19 cellular contexts compared by ENCODE assay signal in genomic region chr17:48619821-48620496, GRCh38. TPM values are rescaled to one million over a fixed set of nuclear protein-coding genes. Genes with fewer than 3 reads are reported as not detected.
DNase-seq lines count a peak whose midpoint lies in the region; ATAC-seq and TF ChIP-seq lines count a peak whose summit lies in the region.
"Had no signal": no experiment of that assay in that cellular context is flagged by ENCODE, and none has a peak within 500 bp of the region (broad histone marks: within the 10 kb centered on the region; RNA-seq: fewer than 3 reads in every experiment).

No MANE protein-coding gene starts in this region.

- H3K9me2 ChIP-seq in Loucy (replicated peaks; ENCODE audit: low read depth, low read length): no peaks in the 10 kb centered on the region

- intact Hi-C loops in Calu3 (cut with micrococcal nuclease; ENCODE audit: unreplicated experiment): loop anchor here (2.0 to 5.0 kb wide), 4 partner anchors 19 to 595 kb away; no protein-coding TSS in a partner anchor
- intact Hi-C loops in activated CD4-positive, alpha-beta T cell treated with anti-CD3 and anti-CD28 coated beads for 36 hours (cut with DNase I, micrococcal nuclease): loop anchor here (2.0 to 10.0 kb wide), 5 partner anchors 132 to 593 kb away; no protein-coding TSS in a partner anchor

- peak overlapping the region; percentile 98 for H3K4me2 ChIP-seq in Loucy (ENCODE audit: low read depth, low read length, poor library complexity, severe bottlenecking)

- H3K27ac Mint-ChIP-seq in Calu3 (ENCODE audit: unreplicated experiment): peak overlapping the region; percentile 90
- H3K27ac Mint-ChIP-seq in glutamatergic neuron (ENCODE audit: unreplicated experiment): no peak overlapping the region
- H3K27ac Mint-ChIP-seq in nephron: peak overlapping the region; percentile 37 to 98 (median 73)
- no peak overlapping the region for H3K27ac Mint-ChIP-seq in activated CD4-positive, alpha-beta T cell treated with anti-CD3 and anti-CD28 coated beads for 36 hours
- H3K27ac Mint-ChIP-seq: activated CD4-positive, alpha-beta T cell treated with anti-CD3 and anti-CD28 coated beads, Interleukin-2, amount 10 ng/mL, durations not matched to agents 7 days and 5 days had no signal

- BruUV-seq in Calu3 (replicated peaks; lab: Mats Ljungman, UMichigan): no TSS peak

- H2AFZ ChIP-seq in Loucy (ENCODE audit: low read length): no peak overlapping the region

- TF ChIP-seq CTCF in Calu3 (IDR thresholded peaks at IDR 0.05; ENCODE audit: unreplicated experiment) (no peak), Loucy (conservative IDR thresholded peaks at IDR 0.05; ENCODE audit: low read length) (no peak), glutamatergic neuron (IDR thresholded peaks at IDR 0.05; ENCODE audit: partially characterized antibody, unreplicated experiment) (no peak), nephron (IDR thresholded peaks at IDR 0.05; ENCODE audit: unreplicated experiment in 3 of 3) (no peak), WERI-Rb-1 (IDR thresholded peaks at IDR 0.05; ENCODE audit: low read depth, low read length) (no peak)

- H3K27me3 Mint-ChIP-seq in Calu3 (ENCODE audit: unreplicated experiment): peaks cover 89% of the 10 kb centered on the region
- peaks cover 55% of the 10 kb centered on the region for H3K27me3 Mint-ChIP-seq in glutamatergic neuron (ENCODE audit: unreplicated experiment)
- H3K27me3 Mint-ChIP-seq in nephron (ENCODE audit: low read depth): peaks cover 100% of the 10 kb centered on the region
- peaks cover 82% of the 10 kb centered on the region for H3K27me3 Mint-ChIP-seq in activated CD4-positive, alpha-beta T cell treated with anti-CD3 and anti-CD28 coated beads for 36 hours

- H3K36me3 Mint-ChIP-seq in Calu3 (ENCODE audit: insufficient read depth, unreplicated experiment) (peaks cover 98% of the 10 kb centered on the region), glutamatergic neuron (ENCODE audit: unreplicated experiment) (no peaks in the 10 kb centered on the region), nephron (ENCODE audit: low read depth) (no peaks in the 10 kb centered on the region)
- H3K36me3 Mint-ChIP-seq in activated CD4-positive, alpha-beta T cell treated with anti-CD3 and anti-CD28 coated beads for 36 hours (ENCODE audit: low read depth): no peaks in the 10 kb centered on the region

- DNase-seq in Calu3 (no peak), glutamatergic neuron (no peak), WERI-Rb-1 (no peak), NCI-H446 treated with DMSO at 0.1 percent for 48 hours (lab: John Stamatoyannopoulos, UW) (no peak)
- no peak for DNase-seq in activated CD4-positive, alpha-beta T cell treated with anti-CD3 and anti-CD28 coated beads for 36 hours
- DNase-seq: activated CD4-positive, alpha-beta T cell treated with anti-CD3 and anti-CD28 coated beads, Interleukin-2, amount 10 ng/mL, durations not matched to agents 7 days and 5 days; effector CD4-positive, alpha-beta T cell; head of caudate nucleus; IMR-90; midbrain; NCI-H2081 treated with DMSO at 0.1 percent for 48 hours; OCI-M1; ovary; thyroid gland had no signal

- H3K9me3 ChIP-seq in Loucy (ENCODE audit: insufficient read depth, low read depth, low read length): no peaks in the 10 kb centered on the region
- peaks cover 3% of the 10 kb centered on the region for H3K9me3 ChIP-seq in WERI-Rb-1 (ENCODE audit: severe bottlenecking)
- H3K9me3 ChIP-seq: ovary, thyroid gland had no signal

- H3K36me3 ChIP-seq in Loucy (ENCODE audit: insufficient read depth, low read length) (peaks cover 8% of the 10 kb centered on the region; the same call in 1 of the 2 replicates), WERI-Rb-1 (no peaks in the 10 kb centered on the region)
- H3K36me3 ChIP-seq: ovary, thyroid gland had no signal

- peak overlapping the region; percentile 88 for H3K4me3 Mint-ChIP-seq in Calu3 (ENCODE audit: low read depth, unreplicated experiment)
- peak overlapping the region; percentile 68 for H3K4me3 Mint-ChIP-seq in glutamatergic neuron (ENCODE audit: unreplicated experiment)
- peak overlapping the region; percentile 80 to 98 (median 85) for H3K4me3 Mint-ChIP-seq in nephron
- no peak overlapping the region for H3K4me3 Mint-ChIP-seq in activated CD4-positive, alpha-beta T cell treated with anti-CD3 and anti-CD28 coated beads for 36 hours
- H3K4me3 Mint-ChIP-seq: activated CD4-positive, alpha-beta T cell treated with anti-CD3 and anti-CD28 coated beads, Interleukin-2, amount 10 ng/mL, durations not matched to agents 7 days and 5 days; B cell had no signal

- H3K79me2 ChIP-seq in Loucy (ENCODE audit: insufficient read depth, low read length): peaks cover 97% of the 10 kb centered on the region

- peaks cover 17% of the 10 kb centered on the region for H4K20me1 ChIP-seq in Loucy (ENCODE audit: insufficient read depth, low read length, poor library complexity, severe bottlenecking)

- CTCF ChIA-PET in Calu3 (lab: Charles Lee): interaction anchor here (1.1 kb wide), 1 partner anchor 404 kb away, joined by 3 read pairs; no protein-coding TSS in a partner anchor
- CTCF ChIA-PET in activated CD4-positive, alpha-beta T cell treated with anti-CD3 and anti-CD28 coated beads for 36 hours (lab: Charles Lee): interaction anchor here (0.5 to 2.6 kb wide), 4 partner anchors 12 to 467 kb away, joined by 3 to 9 read pairs (median 3); no protein-coding TSS in a partner anchor

- H3K27me3 ChIP-seq in Loucy (ENCODE audit: insufficient read depth, low read length, poor library complexity, severe bottlenecking): peaks cover 27% of the 10 kb centered on the region
- peaks cover 100% of the 10 kb centered on the region for H3K27me3 ChIP-seq in WERI-Rb-1 (ENCODE audit: insufficient read depth, low read depth, severe bottlenecking)

- peak overlapping the region; percentile 100 for H3K9ac ChIP-seq in Loucy (ENCODE audit: low read depth, low read length, poor library complexity, severe bottlenecking)

- H3K9me3 Mint-ChIP-seq in Calu3 (ENCODE audit: low read depth, unreplicated experiment) (no peaks in the 10 kb centered on the region), glutamatergic neuron (ENCODE audit: unreplicated experiment) (peaks cover 16% of the 10 kb centered on the region), nephron (no peaks in the 10 kb centered on the region)
- no peaks in the 10 kb centered on the region for H3K9me3 Mint-ChIP-seq in activated CD4-positive, alpha-beta T cell treated with anti-CD3 and anti-CD28 coated beads for 36 hours (ENCODE audit: low read depth)
- H3K9me3 Mint-ChIP-seq: activated CD4-positive, alpha-beta T cell treated with anti-CD3 and anti-CD28 coated beads, Interleukin-2, amount 10 ng/mL, durations not matched to agents 7 days and 5 days had no signal

- POLR2A ChIA-PET in activated CD4-positive, alpha-beta T cell treated with anti-CD3 and anti-CD28 coated beads for 36 hours (lab: Charles Lee): no interaction called here

- H3F3A ChIP-seq in Loucy (ENCODE audit: low read depth): peaks cover 8% of the 10 kb centered on the region; the same call in 1 of the 2 replicates

- no peak for ATAC-seq in activated CD4-positive, alpha-beta T cell treated with anti-CD3 and anti-CD28 coated beads for 36 hours
- no peak for ATAC-seq in GM21381 (IDR thresholded peaks at IDR 0.05; ENCODE audit: unreplicated experiment)

- H3K27ac ChIP-seq in WERI-Rb-1: no peak overlapping the region
- H3K27ac ChIP-seq: ovary, thyroid gland had no signal

- H3K4me3 ChIP-seq in Loucy (ENCODE audit: low read length, poor library complexity, severe bottlenecking): peak overlapping the region; percentile 89
- H3K4me3 ChIP-seq in WERI-Rb-1 (ENCODE audit: low read depth, low read length): no peak overlapping the region
- H3K4me3 ChIP-seq: ovary, thyroid gland had no signal

- peaks cover 59% of the 10 kb centered on the region for H3K4me1 ChIP-seq in Loucy (ENCODE audit: insufficient read depth, low read length, poor library complexity, severe bottlenecking)

- peaks cover 78% of the 10 kb centered on the region for H3K4me1 Mint-ChIP-seq in Calu3 (ENCODE audit: low read depth, unreplicated experiment)
- H3K4me1 Mint-ChIP-seq in glutamatergic neuron (ENCODE audit: low read depth, unreplicated experiment): peaks cover 3% of the 10 kb centered on the region
- H3K4me1 Mint-ChIP-seq in nephron: peaks cover 52% of the 10 kb centered on the region
- peaks cover 21% of the 10 kb centered on the region for H3K4me1 Mint-ChIP-seq in activated CD4-positive, alpha-beta T cell treated with anti-CD3 and anti-CD28 coated beads for 36 hours

RNA-seq across cellular contexts. Expression of gene HOXB8, which starts 4.9 kb away (rescaled TPM):
- total RNA-seq in Calu3 (2022) (28.2 and 30.9 TPM in 2 replicates), glutamatergic neuron (ENCODE audit: unreplicated experiment) (not detected)
- total RNA-seq in activated CD4-positive, alpha-beta T cell treated with anti-CD3 and anti-CD28 coated beads for 36 hours: not detected
- total RNA-seq: activated CD4-positive, alpha-beta T cell treated with anti-CD3 and anti-CD28 coated beads, Interleukin-2, amount 10 ng/mL, durations not matched to agents 7 days and 5 days; B cell; cardiac septum had no signal

RNA-seq across cellular contexts. Expression of gene HOXB9, which starts 6.2 kb away (rescaled TPM):
- total RNA-seq in Calu3 (2022) (26.0 and 27.8 TPM in 2 replicates), glutamatergic neuron (ENCODE audit: unreplicated experiment) (not detected)
- 1 to 10 TPM; 1.9 to 2.5 TPM for total RNA-seq in activated CD4-positive, alpha-beta T cell treated with anti-CD3 and anti-CD28 coated beads for 36 hours
- total RNA-seq: activated CD4-positive, alpha-beta T cell treated with anti-CD3 and anti-CD28 coated beads, Interleukin-2, amount 10 ng/mL, durations not matched to agents 7 days and 5 days; B cell; cardiac septum; IMR-90; thyroid gland had no signal

RNA-seq across cellular contexts. Expression of gene HOXB7, which starts 9.1 kb away (rescaled TPM):
- total RNA-seq in Calu3 (2022) (30.2 and 31.3 TPM in 2 replicates), glutamatergic neuron (ENCODE audit: unreplicated experiment) (0.64 TPM)
- under 1 TPM; 0.25 to 0.30 TPM for total RNA-seq in activated CD4-positive, alpha-beta T cell treated with anti-CD3 and anti-CD28 coated beads for 36 hours

RNA-seq across cellular contexts. Expression of gene HOXB6, which starts 15.2 kb away (rescaled TPM):
- total RNA-seq in Calu3 (2022) (140 and 144 TPM in 2 replicates), glutamatergic neuron (ENCODE audit: unreplicated experiment) (not detected)
- not detected for total RNA-seq in activated CD4-positive, alpha-beta T cell treated with anti-CD3 and anti-CD28 coated beads for 36 hours
- total RNA-seq: activated CD4-positive, alpha-beta T cell treated with anti-CD3 and anti-CD28 coated beads, Interleukin-2, amount 10 ng/mL, durations not matched to agents 7 days and 5 days; B cell had no signal

RNA-seq across cellular contexts. Expression of gene HOXB5, which starts 26.4 kb away (rescaled TPM):
- total RNA-seq in Calu3 (2022): 47.2 and 48.5 TPM in 2 replicates
- not detected for total RNA-seq in glutamatergic neuron (ENCODE audit: unreplicated experiment)
- not detected for total RNA-seq in activated CD4-positive, alpha-beta T cell treated with anti-CD3 and anti-CD28 coated beads for 36 hours
- total RNA-seq: activated CD4-positive, alpha-beta T cell treated with anti-CD3 and anti-CD28 coated beads, Interleukin-2, amount 10 ng/mL, durations not matched to agents 7 days and 5 days; B cell; cardiac septum had no signal

Comparison
In these comparisons a context has a peak if more than half of its experiments do, and no peak if none do; other contexts are left out.
1. H3K27ac Mint-ChIP-seq: peak in Calu3 (single experiment) and nephron (3 of 3); none in glutamatergic neuron (single experiment) and activated CD4-positive, alpha-beta T cell treated with anti-CD3 and anti-CD28 coated beads for 36 hours (single experiment).
2. RNA of gene HOXB8, which starts 4.9 kb away (total RNA-seq): 28.2 to 30.9 TPM in Calu3; not detected in activated CD4-positive, alpha-beta T cell treated with anti-CD3 and anti-CD28 coated beads for 36 hours and not detected in glutamatergic neuron (single experiment); every median in the first group is over 10 times any median in the second.
3. RNA of gene HOXB7, which starts 9.1 kb away (total RNA-seq): 30.2 to 31.3 TPM in Calu3; 0.64 TPM in glutamatergic neuron (single experiment) and 0.25 to 0.30 TPM in activated CD4-positive, alpha-beta T cell treated with anti-CD3 and anti-CD28 coated beads for 36 hours; every median in the first group is over 10 times any median in the second.